In genomic region chr2:178277741-178278197, GRCh38 we compare ENCODE assay signal across 14 cellular contexts.
DNase-seq lines count a peak whose midpoint lies in the region; ATAC-seq and TF ChIP-seq lines count a peak whose summit lies in the region.
"Had no signal": no experiment of that assay in that cellular context is flagged by ENCODE, and none has a peak within 500 bp of the region (broad histone marks: within the 10 kb centered on the region; RNA-seq: fewer than 3 reads in every experiment).

No MANE protein-coding gene starts in this region.

- peaks cover 24% of the 10 kb centered on the region for H3K4me1 ChIP-seq in smooth muscle cell (ENCODE audit: low read depth)
- H3K4me1 ChIP-seq in CD4-positive, alpha-beta memory T cell (ENCODE audit: insufficient read depth, low read length): no peaks in the 10 kb centered on the region
- H3K4me1 ChIP-seq: SJSA1 had no signal

- peak overlapping the region; percentile 9 for H3K9ac ChIP-seq in smooth muscle cell (ENCODE audit: low read depth)

- no peak for ATAC-seq in GM21717 (IDR thresholded peaks at IDR 0.05; ENCODE audit: unreplicated experiment)
- ATAC-seq: activated CD8-positive, alpha-beta T cell treated with anti-CD3 and anti-CD28 coated beads, Interleukin-2, amount 10 ng/mL, durations not matched to agents 7 days and 5 days had no signal

- intact Hi-C loops in CD4-positive, alpha-beta memory T cell (cut with micrococcal nuclease): no loop called here

- no peak overlapping the region for H3K4me3 Mint-ChIP-seq in CD4-positive, alpha-beta memory T cell
- H3K4me3 Mint-ChIP-seq: activated CD8-positive, alpha-beta T cell treated with anti-CD3 and anti-CD28 coated beads, Interleukin-2, amount 10 ng/mL, durations not matched to agents 7 days and 5 days had no signal

- H3K27me3 Mint-ChIP-seq in CD4-positive, alpha-beta memory T cell: peaks cover 11 to 18% of the 10 kb centered on the region in 2 donors

- peak overlapping the region; percentile 63 for H3K27ac ChIP-seq in smooth muscle cell (ENCODE audit: low read depth)
- no peak overlapping the region for H3K27ac ChIP-seq in CD4-positive, alpha-beta memory T cell (ENCODE audit: low read depth, low read length)
- H3K27ac ChIP-seq: SJSA1, suprapubic skin had no signal

- no peaks in the 10 kb centered on the region for H4K20me1 ChIP-seq in smooth muscle cell (ENCODE audit: low read depth)

- no peak overlapping the region for H3K27ac Mint-ChIP-seq in CD4-positive, alpha-beta memory T cell
- H3K27ac Mint-ChIP-seq: activated CD8-positive, alpha-beta T cell treated with anti-CD3 and anti-CD28 coated beads, Interleukin-2, amount 10 ng/mL, durations not matched to agents 7 days and 5 days had no signal

- no peaks in the 10 kb centered on the region for H3K4me1 Mint-ChIP-seq in CD4-positive, alpha-beta memory T cell

- H3K9me3 Mint-ChIP-seq in CD4-positive, alpha-beta memory T cell: peaks cover 0 to 2% (median 0%) of the 10 kb centered on the region in 8 donors

- POLR2A ChIA-PET in CD4-positive, alpha-beta memory T cell (lab: Charles Lee; ENCODE audit: partially characterized antibody): no interaction called here

- H3F3A ChIP-seq in smooth muscle cell (ENCODE audit: low read depth): peaks cover 7% of the 10 kb centered on the region

- DNase-seq in NCI-H2227 treated with DMSO at 0.1 percent for 48 hours (lab: John Stamatoyannopoulos, UW) (peak; percentile 21), NCI-H2227 (lab: John Stamatoyannopoulos, UW; ENCODE audit: unreplicated experiment) (no peak), astrocyte of the cerebellum (ENCODE audit: low read depth) (no peak), left kidney (ENCODE audit: low read depth, low spot score) (peak; percentile 90), smooth muscle cell (lab: John Stamatoyannopoulos, UW; ENCODE audit: unreplicated experiment) (no peak), ACHN (no peak)
- no peak for DNase-seq in CD4-positive, alpha-beta memory T cell
- DNase-seq: activated CD8-positive, alpha-beta T cell treated with anti-CD3 and anti-CD28 coated beads, Interleukin-2, amount 10 ng/mL, durations not matched to agents 7 days and 5 days; amygdala; midbrain; NCI-H1930 had no signal

- H3K9me3 ChIP-seq in smooth muscle cell (replicated peaks; ENCODE audit: low read depth): no peaks in the 10 kb centered on the region
- H3K9me3 ChIP-seq in CD4-positive, alpha-beta memory T cell (ENCODE audit: control insufficient read depth in 1 of 2, low read length in 2 of 2): no peaks in the 10 kb centered on the region
- H3K9me3 ChIP-seq: SJSA1, suprapubic skin had no signal

- TF ChIP-seq CTCF in astrocyte of the cerebellum (IDR thresholded peaks at IDR 0.05; ENCODE audit: low read depth, low read length, missing control alignments) (no peak), smooth muscle cell (IDR thresholded peaks at IDR 0.05; ENCODE audit: borderline replicate concordance, insufficient read depth, poor library complexity, severe bottlenecking) (no peak)

- no peaks in the 10 kb centered on the region for H3K79me2 ChIP-seq in smooth muscle cell (ENCODE audit: low read depth)

- H3K27me3 ChIP-seq in smooth muscle cell (ENCODE audit: low read depth): no peaks in the 10 kb centered on the region
- H3K27me3 ChIP-seq in CD4-positive, alpha-beta memory T cell (ENCODE audit: insufficient read depth, low read length): peaks cover 3% of the 10 kb centered on the region
- H3K27me3 ChIP-seq: SJSA1, suprapubic skin had no signal

- H3K36me3 ChIP-seq in smooth muscle cell (ENCODE audit: low read depth): no peaks in the 10 kb centered on the region
- H3K36me3 ChIP-seq in CD4-positive, alpha-beta memory T cell (ENCODE audit: insufficient read depth, low read length): no peaks in the 10 kb centered on the region
- H3K36me3 ChIP-seq: SJSA1, suprapubic skin had no signal

- H3K4me2 ChIP-seq in smooth muscle cell: peak overlapping the region; percentile 70

- CTCF ChIA-PET in CD4-positive, alpha-beta memory T cell (lab: Charles Lee; ENCODE audit: partially characterized antibody): interaction anchor here (1.0 to 1.5 kb wide), 2 partner anchors 9 to 165 kb away, joined by 3 to 4 read pairs; no protein-coding TSS in a partner anchor

- in situ Hi-C loops in astrocyte of the cerebellum (cut with HindIII; ENCODE audit: low sequenced_read_pairs) (loop anchor here (10.0 to 25.0 kb wide), 2 partner anchors 83 to 140 kb away; partner anchors contain the start of gene OSBPL6), ACHN (cut with HindIII; ENCODE audit: low pct_ligation_motif_present, low pct_unique_long_range_greater_than_20kb, low sequenced_read_pairs) (no loop called here)

- WGBS in smooth muscle cell (ENCODE audit: low lambda C conversion rate): 21% methylated on average over 6 of the region's 6 CpGs

- no peaks in the 10 kb centered on the region for H3K36me3 Mint-ChIP-seq in CD4-positive, alpha-beta memory T cell

- H3K4me3 ChIP-seq in astrocyte of the cerebellum (ENCODE audit: low read depth, low read length) (peak overlapping the region; percentile 2), smooth muscle cell (peak overlapping the region; percentile 11)
- no peak overlapping the region for H3K4me3 ChIP-seq in CD4-positive, alpha-beta memory T cell (ENCODE audit: low read length in 2 of 2)
- H3K4me3 ChIP-seq: SJSA1, suprapubic skin had no signal

- peak overlapping the region; percentile 75 for H2AFZ ChIP-seq in smooth muscle cell (ENCODE audit: low read depth)

Comparison
In these comparisons a context has a peak if more than half of its experiments do, and no peak if none do; other contexts are left out.
1. DNase-seq: peak in NCI-H2227 treated with DMSO at 0.1 percent for 48 hours (single experiment) and left kidney (single experiment); none in NCI-H2227 (single experiment), astrocyte of the cerebellum (single experiment), smooth muscle cell (single experiment), CD4-positive, alpha-beta memory T cell (0 of 5) and ACHN (single experiment).
2. H3K4me3 ChIP-seq: peak in astrocyte of the cerebellum (single experiment) and smooth muscle cell (single experiment); none in CD4-positive, alpha-beta memory T cell (0 of 2).